ENCODE assay signal across 8 cellular contexts in genomic region chr4:20251796-20252655, GRCh38. TPM values are rescaled to one million over a fixed set of nuclear protein-coding genes. Genes with fewer than 3 reads are reported as not detected.
DNase-seq lines count a peak whose midpoint lies in the region; ATAC-seq, FAIRE-seq and TF ChIP-seq lines count a peak whose summit lies in the region.

SLIT2 (plus strand) TSS chr4:20251905; CDS start chr4:20253816, 1,911 bp downstream.

- H3K9me3 ChIP-seq in fibroblast of lung (ENCODE audit: control insufficient read depth, insufficient read depth, low read depth, low read length) = no peaks in the 10 kb centered on the region

- no peaks in the 10 kb centered on the region for H3K9me3 Mint-ChIP-seq in activated CD4-positive, alpha-beta memory T cell treated with anti-CD3 and anti-CD28 coated beads, Interleukin-2, amount 10 ng/mL, durations not matched to agents 7 days and 5 days

- H3K27me3 Mint-ChIP-seq in activated CD4-positive, alpha-beta memory T cell treated with anti-CD3 and anti-CD28 coated beads, Interleukin-2, amount 10 ng/mL, durations not matched to agents 7 days and 5 days = peaks cover 44% of the 10 kb centered on the region

- H3K79me2 ChIP-seq in fibroblast of lung (ENCODE audit: control insufficient read depth, insufficient read depth, low read length) = peaks cover 36% of the 10 kb centered on the region

- peak within 1 kb of the TSS; percentile 99 for H3K4me2 ChIP-seq in fibroblast of lung (ENCODE audit: extremely low read depth, insufficient read depth, low read length)

- H4K20me1 ChIP-seq in fibroblast of lung (ENCODE audit: control insufficient read depth, extremely low read depth, insufficient read depth, low read length) = no peaks in the 10 kb centered on the region

- H2AFZ ChIP-seq in fibroblast of lung (ENCODE audit: low read length) = peak within 1 kb of the TSS; percentile 78

- no peak for FAIRE-seq in urothelium cell line (lab: Jason Lieb, UNC)

- peak within 1 kb of the TSS; percentile 17 for H3K27ac ChIP-seq in fibroblast of lung (ENCODE audit: insufficient read depth, low read length)

- CTCF ChIA-PET in activated CD4-positive, alpha-beta memory T cell treated with anti-CD3 and anti-CD28 coated beads, Interleukin-2, amount 10 ng/mL, durations not matched to agents 7 days and 5 days (lab: Charles Lee) = no interaction called here

- H3K4me3 Mint-ChIP-seq in activated CD4-positive, alpha-beta memory T cell treated with anti-CD3 and anti-CD28 coated beads, Interleukin-2, amount 10 ng/mL, durations not matched to agents 7 days and 5 days = peak within 1 kb of the TSS; percentile 32

- peak within 1 kb of the TSS; percentile 46 to 88 (median 77) for H3K4me3 ChIP-seq in fibroblast of lung (replicated peaks in 1 of 4; ENCODE audit: control extremely low read depth in 1 of 4, insufficient read depth in 1 of 4, low read depth in 3 of 4, low read length in 4 of 4)

- TF ChIP-seq CTCF in GM13977 (IDR thresholded peaks at IDR 0.05; ENCODE audit: extremely low read depth, insufficient read depth, missing control alignments) (no peak), fibroblast of lung (conservative IDR thresholded peaks at IDR 0.05 in 1 of 2, IDR thresholded peaks at IDR 0.05 in 1 of 2; ENCODE audit: low read depth in 1 of 2, low read length in 2 of 2) (no peak)

- POLR2A ChIA-PET in activated CD4-positive, alpha-beta memory T cell treated with anti-CD3 and anti-CD28 coated beads, Interleukin-2, amount 10 ng/mL, durations not matched to agents 7 days and 5 days (lab: Charles Lee) = no interaction called here

- in situ Hi-C loops in GM13977 (cut with MboI; ENCODE audit: low pct_unique_long_range_greater_than_20kb, low sequenced_read_pairs, unreplicated experiment) = no loop called here

- H3K27ac Mint-ChIP-seq in activated CD4-positive, alpha-beta memory T cell treated with anti-CD3 and anti-CD28 coated beads, Interleukin-2, amount 10 ng/mL, durations not matched to agents 7 days and 5 days = no peak within 1 kb of the TSS

- ATAC-seq in HG02870 (IDR thresholded peaks at IDR 0.05; ENCODE audit: unreplicated experiment) = peak; percentile 62

- DNase-seq in 8988T (peak; percentile 21), GM13977 (ENCODE audit: low spot score) (peak; percentile 88), NCI-H1694 (lab: John Stamatoyannopoulos, UW) (peak; percentile 40), fibroblast of lung (ENCODE audit: low read depth in 2 of 2) (peak; percentile 78 to 81), myocyte (ENCODE audit: low read depth) (peak; percentile 63), urothelium cell line (ENCODE audit: low spot score) (peak; percentile 88)
- DNase-seq in activated CD4-positive, alpha-beta memory T cell treated with anti-CD3 and anti-CD28 coated beads, Interleukin-2, amount 10 ng/mL, durations not matched to agents 7 days and 5 days = no peak

- peaks cover 3% of the 10 kb centered on the region for H3K36me3 Mint-ChIP-seq in activated CD4-positive, alpha-beta memory T cell treated with anti-CD3 and anti-CD28 coated beads, Interleukin-2, amount 10 ng/mL, durations not matched to agents 7 days and 5 days (ENCODE audit: low read depth)

- no peaks in the 10 kb centered on the region for H3K36me3 ChIP-seq in fibroblast of lung (ENCODE audit: control insufficient read depth, insufficient read depth, low read length)

- H3K4me1 ChIP-seq in fibroblast of lung (ENCODE audit: control insufficient read depth, extremely low read depth, insufficient read depth, low read length) = peaks cover 5% of the 10 kb centered on the region

- no peaks in the 10 kb centered on the region for H3K27me3 ChIP-seq in fibroblast of lung (ENCODE audit: control insufficient read depth, insufficient read depth, low read length)

- peaks cover 5% of the 10 kb centered on the region for H3K4me1 Mint-ChIP-seq in activated CD4-positive, alpha-beta memory T cell treated with anti-CD3 and anti-CD28 coated beads, Interleukin-2, amount 10 ng/mL, durations not matched to agents 7 days and 5 days

- H3K9ac ChIP-seq in fibroblast of lung (ENCODE audit: insufficient read depth, low read length) = peak within 1 kb of the TSS; percentile 66

RNA-seq across cellular contexts. Expression of gene SLIT2, which starts in this region (rescaled TPM):
- total RNA-seq in activated CD4-positive, alpha-beta memory T cell treated with anti-CD3 and anti-CD28 coated beads, Interleukin-2, amount 10 ng/mL, durations not matched to agents 7 days and 5 days = not detected
- total RNA-seq in fibroblast of lung (12.6 and 21.1 TPM in 2 replicates), myocyte (3.1 and 3.4 TPM in 2 replicates)
- 25.8 and 27.8 TPM in 2 replicates for polyA plus RNA-seq in fibroblast of lung
- polyA plus RNA-seq in fibroblast of lung (2012) = 17.0 and 21.8 TPM in 2 replicates
- polyA minus RNA-seq in fibroblast of lung (ENCODE audit: low replicate concordance) = 23.5 and 23.8 TPM in 2 replicates
- polyA plus RNA-seq in myocyte (2012) = 1.5 TPM
